ENCODE assay signal across 10 cellular contexts in genomic region chr17:61208301-61209098, GRCh38.
DNase-seq lines count a peak whose midpoint lies in the region; ATAC-seq and TF ChIP-seq lines count a peak whose summit lies in the region.
"Had no signal": no experiment of that assay in that cellular context is flagged by ENCODE, and none has a peak within 500 bp of the region (broad histone marks: within the 10 kb centered on the region; RNA-seq: fewer than 3 reads in every experiment).

No MANE protein-coding gene starts in this region.

- H3K9ac ChIP-seq in PC-3 (ENCODE audit: low read length) = no peak overlapping the region
- no peak overlapping the region for H3K9ac ChIP-seq in parathyroid adenoma
- no peak overlapping the region for H3K9ac ChIP-seq in MM.1S (ENCODE audit: low read length)

- H3K4me3 Mint-ChIP-seq in activated naive CD8-positive, alpha-beta T cell treated with anti-CD3 and anti-CD28 coated beads, Interleukin-2, amount 50 U/mL, for 24 hours = no peak overlapping the region

- no TSS peak for BruUV-seq in PC-3 (replicated peaks; lab: Mats Ljungman, UMichigan)

- H3K27ac Mint-ChIP-seq in activated naive CD8-positive, alpha-beta T cell treated with anti-CD3 and anti-CD28 coated beads, Interleukin-2, amount 50 U/mL, for 24 hours = no peak overlapping the region

- H3K9me2 ChIP-seq in PC-3 (replicated peaks; ENCODE audit: low read length) (no peaks in the 10 kb centered on the region), MM.1S (replicated peaks; ENCODE audit: insufficient read depth, low read length) (no peaks in the 10 kb centered on the region)

- no peaks in the 10 kb centered on the region for H3K27me3 ChIP-seq in PC-3 (ENCODE audit: low read length)
- no peaks in the 10 kb centered on the region for H3K27me3 ChIP-seq in gastroesophageal sphincter
- no peaks in the 10 kb centered on the region for H3K27me3 ChIP-seq in parathyroid adenoma (ENCODE audit: control insufficient read depth, insufficient read depth, low read length)
- H3K27me3 ChIP-seq in MM.1S (replicated peaks; ENCODE audit: insufficient read depth, low read length) = no peaks in the 10 kb centered on the region

- H2AFZ ChIP-seq in PC-3 (ENCODE audit: low read length) (no peak overlapping the region), parathyroid adenoma (peak overlapping the region; percentile 6), MM.1S (ENCODE audit: low read length) (no peak overlapping the region)

- POLR2A ChIA-PET in PC-3 (lab: Charles Lee; ENCODE audit: unreplicated experiment) = interaction anchor here (0.6 kb wide), 1 partner anchor 328 kb away, joined by 4 read pairs; no protein-coding TSS in a partner anchor

- no peak for ATAC-seq in PC-3
- peak; percentile 19 for ATAC-seq in gastroesophageal sphincter
- no peak for ATAC-seq in HG02623 (IDR thresholded peaks at IDR 0.05; ENCODE audit: unreplicated experiment)
- ATAC-seq in activated naive CD8-positive, alpha-beta T cell treated with anti-CD3 and anti-CD28 coated beads, Interleukin-2, amount 50 U/mL, for 24 hours = no peak
- ATAC-seq in GM18873 (IDR thresholded peaks at IDR 0.05; ENCODE audit: low FRiP score, unreplicated experiment) = no peak

- H3K36me3 ChIP-seq in PC-3 (ENCODE audit: low read depth, low read length) = no peaks in the 10 kb centered on the region
- H3K36me3 ChIP-seq in gastroesophageal sphincter = no peaks in the 10 kb centered on the region
- H3K36me3 ChIP-seq in parathyroid adenoma (ENCODE audit: control insufficient read depth, insufficient read depth, low read length) = no peaks in the 10 kb centered on the region
- no peaks in the 10 kb centered on the region for H3K36me3 ChIP-seq in MM.1S (replicated peaks; ENCODE audit: insufficient read depth, low read length)

- no peaks in the 10 kb centered on the region for H3K27me3 Mint-ChIP-seq in activated naive CD8-positive, alpha-beta T cell treated with anti-CD3 and anti-CD28 coated beads, Interleukin-2, amount 50 U/mL, for 24 hours

- H3K9me3 Mint-ChIP-seq in activated naive CD8-positive, alpha-beta T cell treated with anti-CD3 and anti-CD28 coated beads, Interleukin-2, amount 50 U/mL, for 24 hours = no peaks in the 10 kb centered on the region

- DNase-seq in DMS53 treated with DMSO at 0.1 percent for 48 hours (lab: John Stamatoyannopoulos, UW; ENCODE audit: unreplicated experiment) (peak; percentile 38), PC-3 (no peak), MM.1S (no peak)
- no peak for DNase-seq in activated naive CD8-positive, alpha-beta T cell treated with anti-CD3 and anti-CD28 coated beads, Interleukin-2, amount 50 U/mL, for 24 hours
- DNase-seq: activated naive CD4-positive, alpha-beta T cell; SIG-M5 had no signal

- TF ChIP-seq POLR2A in gastroesophageal sphincter (IDR thresholded peaks at IDR 0.05) = no peak

- CTCF ChIA-PET in PC-3 (lab: Charles Lee) = no interaction called here

- H4K20me1 ChIP-seq in PC-3 (ENCODE audit: low read length) = no peaks in the 10 kb centered on the region
- H4K20me1 ChIP-seq in MM.1S (ENCODE audit: insufficient read depth, low read length) = no peaks in the 10 kb centered on the region

- H3K4me1 ChIP-seq in PC-3 (ENCODE audit: insufficient read depth, low read length) (peaks cover 4% of the 10 kb centered on the region; the same call in 1 of the 2 replicates), gastroesophageal sphincter (peaks cover 12 to 60% (median 14%) of the 10 kb centered on the region in 3 donors), parathyroid adenoma (peaks cover 15% of the 10 kb centered on the region), MM.1S (ENCODE audit: low read length) (no peaks in the 10 kb centered on the region)

- intact Hi-C loops in PC-3 (cut with micrococcal nuclease) = no loop called here

- H3K27ac ChIP-seq in PC-3 (ENCODE audit: low read length) (no peak overlapping the region), gastroesophageal sphincter (peak overlapping the region; percentile 76 to 80 (median 78)), parathyroid adenoma (peak overlapping the region; percentile 38), MM.1S (ENCODE audit: low read length) (no peak overlapping the region)

- H3K4me1 Mint-ChIP-seq in activated naive CD8-positive, alpha-beta T cell treated with anti-CD3 and anti-CD28 coated beads, Interleukin-2, amount 50 U/mL, for 24 hours = no peaks in the 10 kb centered on the region

- TF ChIP-seq EP300 in gastroesophageal sphincter (IDR thresholded peaks at IDR 0.05) = no peak

- H3K4me3 ChIP-seq in PC-3 (ENCODE audit: low read length) = no peak overlapping the region
- H3K4me3 ChIP-seq in gastroesophageal sphincter = peak overlapping the region in 1 of 2 donors; percentile 21
- H3K4me3 ChIP-seq in parathyroid adenoma (ENCODE audit: low read depth, low read length) = no peak overlapping the region
- no peak overlapping the region for H3K4me3 ChIP-seq in MM.1S (ENCODE audit: low read length)

- TF ChIP-seq CTCF in PC-3 (conservative IDR thresholded peaks at IDR 0.05; ENCODE audit: low read depth, low read length) (no peak), gastroesophageal sphincter (IDR thresholded peaks at IDR 0.05) (no peak), parathyroid adenoma (IDR thresholded peaks at IDR 0.05) (no peak), MM.1S (IDR thresholded peaks at IDR 0.05; ENCODE audit: low read length) (no peak)

- H3K4me2 ChIP-seq in PC-3 (ENCODE audit: low read length) (peak overlapping the region; percentile 5; the same call in 1 of the 2 replicates), parathyroid adenoma (ENCODE audit: low read length) (peak overlapping the region; percentile 32), MM.1S (ENCODE audit: low read depth, low read length) (no peak overlapping the region)

- WGBS in gastroesophageal sphincter (ENCODE audit: low coverage in 1 of 2), 2 donors = 17 to 22% methylated on average over 4 to 6 of the region's 6 CpGs

- H3F3A ChIP-seq in PC-3 (ENCODE audit: low read length, unreplicated experiment) (no peaks in the 10 kb centered on the region), MM.1S (ENCODE audit: insufficient read depth, low read length) (no peaks in the 10 kb centered on the region)

- H3K79me2 ChIP-seq in PC-3 (ENCODE audit: low read length) (no peaks in the 10 kb centered on the region), parathyroid adenoma (no peaks in the 10 kb centered on the region), MM.1S (ENCODE audit: low read length) (no peaks in the 10 kb centered on the region)

- no peaks in the 10 kb centered on the region for H3K36me3 Mint-ChIP-seq in activated naive CD8-positive, alpha-beta T cell treated with anti-CD3 and anti-CD28 coated beads, Interleukin-2, amount 50 U/mL, for 24 hours (ENCODE audit: low read depth)

- H3K9me3 ChIP-seq in PC-3 (ENCODE audit: low read length) (no peaks in the 10 kb centered on the region), gastroesophageal sphincter (no peaks in the 10 kb centered on the region), parathyroid adenoma (ENCODE audit: control insufficient read depth, low read length) (no peaks in the 10 kb centered on the region), MM.1S (replicated peaks; ENCODE audit: insufficient read depth, low read length) (no peaks in the 10 kb centered on the region)

Comparison
In these comparisons a context has a peak if more than half of its experiments do, and no peak if none do; other contexts are left out.
1. H3K27ac ChIP-seq: peak in gastroesophageal sphincter (4 of 4) and parathyroid adenoma (single experiment); none in PC-3 (single experiment) and MM.1S (single experiment).